ENCODE assay signal across 10 cellular contexts in genomic region chr7:44461387-44461786, GRCh38. TPM values are rescaled to one million over a fixed set of nuclear protein-coding genes. Genes with fewer than 3 reads are reported as not detected.
DNase-seq lines count a peak whose midpoint lies in the region; ATAC-seq, FAIRE-seq and TF ChIP-seq lines count a peak whose summit lies in the region.
"Had no signal": no experiment of that assay in that cellular context is flagged by ENCODE, and none has a peak within 500 bp of the region (broad histone marks: within the 10 kb centered on the region; RNA-seq: fewer than 3 reads in every experiment).

No MANE protein-coding gene starts in this region.

- H3K27me3 Mint-ChIP-seq in endothelial cell (ENCODE audit: unreplicated experiment): no peaks in the 10 kb centered on the region

- peaks cover 8% of the 10 kb centered on the region for H3F3A ChIP-seq in SK-N-SH (replicated peaks; ENCODE audit: insufficient read depth)

- intact Hi-C loops in body of pancreas (cut with DNase I): no loop called here

- peaks cover 54% of the 10 kb centered on the region for H3K79me2 ChIP-seq in ACC112 (ENCODE audit: control insufficient read depth, insufficient read depth, low read length, unreplicated experiment)
- peaks cover 98% of the 10 kb centered on the region for H3K79me2 ChIP-seq in SK-N-SH (ENCODE audit: insufficient read depth)

- H3K9me3 Mint-ChIP-seq in endothelial cell (ENCODE audit: unreplicated experiment): no peaks in the 10 kb centered on the region

- 89% methylated on average over 2 of the region's 2 CpGs for WGBS in SK-N-SH (ENCODE audit: low lambda C conversion rate)
- 65 to 86% methylated on average over 2 of the region's 2 CpGs for WGBS in body of pancreas, 2 donors
- 77 to 90% (median 77%) methylated on average over 2 of the region's 2 CpGs for WGBS in small intestine, 3 donors

- H3K4me1 ChIP-seq in ACC112 (ENCODE audit: control insufficient read depth, insufficient read depth, low read length, unreplicated experiment) (peaks cover 35% of the 10 kb centered on the region), SK-N-SH (ENCODE audit: control insufficient read depth in 1 of 2, insufficient read depth in 2 of 2, low read depth in 1 of 2, low read length in 1 of 2) (peaks cover 2 to 23% of the 10 kb centered on the region in 2 experiments; a peak in 2 of 4 replicates), body of pancreas (no peaks in the 10 kb centered on the region), small intestine (ENCODE audit: control insufficient read depth in 2 of 2, insufficient read depth in 1 of 2, low read depth in 1 of 2, low read length in 1 of 2) (peaks cover 0 to 6% of the 10 kb centered on the region in 2 donors)

- peaks cover 8% of the 10 kb centered on the region for H3K36me3 Mint-ChIP-seq in endothelial cell (ENCODE audit: low read depth, unreplicated experiment)

- H3K27me3 ChIP-seq in ACC112 (ENCODE audit: insufficient read depth, low read length): no peaks in the 10 kb centered on the region
- no peaks in the 10 kb centered on the region for H3K27me3 ChIP-seq in SK-N-SH (ENCODE audit: insufficient read depth)
- H3K27me3 ChIP-seq in body of pancreas: no peaks in the 10 kb centered on the region
- H3K27me3 ChIP-seq in small intestine (ENCODE audit: control insufficient read depth in 2 of 2, insufficient read depth in 2 of 2, low read length in 2 of 2): no peaks in the 10 kb centered on the region
- H3K27me3 ChIP-seq: cardiac muscle cell had no signal

- H3K4me3 Mint-ChIP-seq in endothelial cell (ENCODE audit: unreplicated experiment): no peak overlapping the region

- no peak for ATAC-seq in body of pancreas
- no peak for ATAC-seq in HG02973 (IDR thresholded peaks at IDR 0.05; ENCODE audit: unreplicated experiment)

- no peaks in the 10 kb centered on the region for H3K9me2 ChIP-seq in SK-N-SH

- peak overlapping the region; percentile 56 for H3K4me2 ChIP-seq in SK-N-SH

- peaks cover 5% of the 10 kb centered on the region; the same call in 1 of the 2 replicates for H4K20me1 ChIP-seq in SK-N-SH (ENCODE audit: insufficient read depth)

- TF ChIP-seq CTCF in SK-N-SH (IDR thresholded peaks at IDR 0.05) (no peak), endothelial cell (IDR thresholded peaks at IDR 0.05; ENCODE audit: unreplicated experiment) (no peak), body of pancreas (IDR thresholded peaks at IDR 0.05) (no peak)

- POLR2A ChIA-PET in SK-N-SH (lab: Yijun Ruan, JAX): no interaction called here

- no peak overlapping the region for H2AFZ ChIP-seq in ACC112 (ENCODE audit: low read length, unreplicated experiment)
- H2AFZ ChIP-seq in SK-N-SH (ENCODE audit: low read depth): peak overlapping the region; percentile 56; the same call in 1 of the 2 replicates

- H3K36me3 ChIP-seq in ACC112 (ENCODE audit: insufficient read depth, low read length) (0 out of 2 replicates have a peak, but pooled peaks cover 8% of the 10 kb centered on the region), SK-N-SH (replicated peaks in 1 of 2; ENCODE audit: control insufficient read depth in 1 of 2, insufficient read depth in 2 of 2, low read length in 1 of 2) (peaks cover 28 to 34% of the 10 kb centered on the region in 2 experiments), body of pancreas (replicated peaks in 1 of 2; ENCODE audit: insufficient read depth in 1 of 2, low read depth in 2 of 2) (no peaks in the 10 kb centered on the region), small intestine (ENCODE audit: control insufficient read depth in 2 of 2, insufficient read depth in 2 of 2, low read length in 2 of 2) (peaks cover 0 to 2% of the 10 kb centered on the region in 2 donors)
- H3K36me3 ChIP-seq: cardiac muscle cell, left ventricle myocardium inferior had no signal

- no peak for TF ChIP-seq EP300 in SK-N-SH (IDR thresholded peaks at IDR 0.05; ENCODE audit: borderline replicate concordance in 1 of 2, low read depth in 1 of 2, low read length in 1 of 2)

- TF ChIP-seq POLR2A in body of pancreas (IDR thresholded peaks at IDR 0.05): no peak

- H3K4me3 ChIP-seq in ACC112 (ENCODE audit: low read depth, low read length) (no peak overlapping the region), SK-N-SH (ENCODE audit: low read depth in 2 of 2, low read length in 1 of 2) (no peak overlapping the region), body of pancreas (no peak overlapping the region), small intestine (ENCODE audit: low read depth in 1 of 2, low read length in 2 of 2) (no peak overlapping the region)
- H3K4me3 ChIP-seq: cardiac muscle cell, left ventricle myocardium inferior had no signal

- peak overlapping the region; percentile 22; the same call in 1 of the 2 replicates for H3K9ac ChIP-seq in SK-N-SH

- DNase-seq in GM19240 (ENCODE audit: insufficient read length, low spot score): peak; percentile 3
- no peak for DNase-seq in SK-N-SH
- DNase-seq in endothelial cell (ENCODE audit: low spot score): no peak
- DNase-seq in body of pancreas: no peak
- DNase-seq in NCI-H1694 (lab: John Stamatoyannopoulos, UW): no peak
- no peak for DNase-seq in small intestine
- DNase-seq: left ventricle myocardium inferior had no signal

- CTCF ChIA-PET in SK-N-SH (lab: Yijun Ruan, JAX): interaction anchor here (1.1 to 2.1 kb wide), 7 partner anchors 9 to 389 kb away, joined by 3 to 10 read pairs (median 3); no protein-coding TSS in a partner anchor

- H3K27ac ChIP-seq in ACC112 (ENCODE audit: low read depth, low read length) (peak overlapping the region; percentile 13; the same call in 1 of the 2 replicates), SK-N-SH (ENCODE audit: low read depth in 2 of 2, low read length in 1 of 2) (peak overlapping the region in 1 of 2 experiments; percentile 60; a peak in 2 of 4 replicates), body of pancreas (no peak overlapping the region), small intestine (ENCODE audit: low read depth in 1 of 2, low read length in 1 of 2) (no peak overlapping the region)
- H3K27ac ChIP-seq: cardiac muscle cell, left ventricle myocardium inferior had no signal

- no peak for FAIRE-seq in small intestine (lab: Jason Lieb, UNC)

- H3K4me1 Mint-ChIP-seq in endothelial cell (ENCODE audit: unreplicated experiment): peaks cover 17% of the 10 kb centered on the region

- no peak for TF ChIP-seq RAD21 in SK-N-SH (IDR thresholded peaks at IDR 0.05; ENCODE audit: low read length)

- H3K9me3 ChIP-seq in SK-N-SH (no peaks in the 10 kb centered on the region), body of pancreas (no peaks in the 10 kb centered on the region), small intestine (ENCODE audit: control insufficient read depth, low read depth) (no peaks in the 10 kb centered on the region)
- H3K9me3 ChIP-seq: left ventricle myocardium inferior had no signal

- H3K27ac Mint-ChIP-seq in endothelial cell (ENCODE audit: unreplicated experiment): peak overlapping the region; percentile 26

TF ChIP-seq in SK-N-SH, 30 proteins besides CTCF, POLR2A, EP300 and RAD21:
- TF ChIP-seq MAX (IDR thresholded peaks at IDR 0.05; ENCODE audit: low read depth) (0 out of 2 replicates have a peak, but pooled peaks have one; percentile 61), TCF12 (IDR thresholded peaks at IDR 0.05) (0 out of 2 replicates have a peak, but pooled peaks have one; percentile 19)
- TF ChIP-seq, protein P1, sequence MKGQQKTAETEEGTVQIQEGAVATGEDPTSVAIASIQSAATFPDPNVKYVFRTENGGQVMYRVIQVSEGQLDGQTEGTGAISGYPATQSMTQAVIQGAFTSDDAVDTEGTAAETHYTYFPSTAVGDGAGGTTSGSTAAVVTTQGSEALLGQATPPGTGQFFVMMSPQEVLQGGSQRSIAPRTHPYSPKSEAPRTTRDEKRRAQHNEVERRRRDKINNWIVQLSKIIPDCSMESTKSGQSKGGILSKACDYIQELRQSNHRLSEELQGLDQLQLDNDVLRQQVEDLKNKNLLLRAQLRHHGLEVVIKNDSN (IDR thresholded peaks at IDR 0.05; ENCODE audit: borderline replicate concordance, low read depth): peak; percentile 63; the same call in 1 of the 2 replicates
- TF ChIP-seq, protein P2, sequence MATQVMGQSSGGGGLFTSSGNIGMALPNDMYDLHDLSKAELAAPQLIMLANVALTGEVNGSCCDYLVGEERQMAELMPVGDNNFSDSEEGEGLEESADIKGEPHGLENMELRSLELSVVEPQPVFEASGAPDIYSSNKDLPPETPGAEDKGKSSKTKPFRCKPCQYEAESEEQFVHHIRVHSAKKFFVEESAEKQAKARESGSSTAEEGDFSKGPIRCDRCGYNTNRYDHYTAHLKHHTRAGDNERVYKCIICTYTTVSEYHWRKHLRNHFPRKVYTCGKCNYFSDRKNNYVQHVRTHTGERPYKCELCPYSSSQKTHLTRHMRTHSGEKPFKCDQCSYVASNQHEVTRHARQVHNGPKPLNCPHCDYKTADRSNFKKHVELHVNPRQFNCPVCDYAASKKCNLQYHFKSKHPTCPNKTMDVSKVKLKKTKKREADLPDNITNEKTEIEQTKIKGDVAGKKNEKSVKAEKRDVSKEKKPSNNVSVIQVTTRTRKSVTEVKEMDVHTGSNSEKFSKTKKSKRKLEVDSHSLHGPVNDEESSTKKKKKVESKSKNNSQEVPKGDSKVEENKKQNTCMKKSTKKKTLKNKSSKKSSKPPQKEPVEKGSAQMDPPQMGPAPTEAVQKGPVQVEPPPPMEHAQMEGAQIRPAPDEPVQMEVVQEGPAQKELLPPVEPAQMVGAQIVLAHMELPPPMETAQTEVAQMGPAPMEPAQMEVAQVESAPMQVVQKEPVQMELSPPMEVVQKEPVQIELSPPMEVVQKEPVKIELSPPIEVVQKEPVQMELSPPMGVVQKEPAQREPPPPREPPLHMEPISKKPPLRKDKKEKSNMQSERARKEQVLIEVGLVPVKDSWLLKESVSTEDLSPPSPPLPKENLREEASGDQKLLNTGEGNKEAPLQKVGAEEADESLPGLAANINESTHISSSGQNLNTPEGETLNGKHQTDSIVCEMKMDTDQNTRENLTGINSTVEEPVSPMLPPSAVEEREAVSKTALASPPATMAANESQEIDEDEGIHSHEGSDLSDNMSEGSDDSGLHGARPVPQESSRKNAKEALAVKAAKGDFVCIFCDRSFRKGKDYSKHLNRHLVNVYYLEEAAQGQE (IDR thresholded peaks at IDR 0.05; ENCODE audit: low read depth, low read length): no peak

RNA-seq across cellular contexts. Expression of gene NUDCD3, which starts 29.1 kb away (rescaled TPM):
- polyA plus RNA-seq in SK-N-SH (2012; rRNA removed) (66.0 and 83.1 TPM in 2 replicates), small intestine (10 to 100 TPM; 13.4 to 35.5 (median 15.7) TPM)
- polyA plus RNA-seq in SK-N-SH (2012; cell fraction: cytosol; rRNA removed): 66.1 and 72.1 TPM in 2 replicates
- 101 and 142 TPM in 2 replicates for polyA plus RNA-seq in SK-N-SH (2012; cell fraction: nucleus; rRNA removed)
- total RNA-seq in endothelial cell (ENCODE audit: unreplicated experiment) (97.5 TPM), body of pancreas (10 to 100 TPM; 20.4 to 20.8 TPM)
